Comparison of ENCODE assay signal across 10 cellular contexts in genomic region chr2:196293751-196294486, GRCh38.
DNase-seq lines count a peak whose midpoint lies in the region; TF ChIP-seq lines count a peak whose summit lies in the region.
"Had no signal": no experiment of that assay in that cellular context is flagged by ENCODE, and none has a peak within 500 bp of the region (broad histone marks: within the 10 kb centered on the region; RNA-seq: fewer than 3 reads in every experiment).

No MANE protein-coding gene starts in this region.

- H3K4me1 Mint-ChIP-seq in H9, result no peaks in the 10 kb centered on the region

- H3K4me3 ChIP-seq in SJSA1 (no peak overlapping the region), fibroblast of mammary gland (ENCODE audit: control insufficient read depth, low read depth, low read length) (no peak overlapping the region), skeletal muscle satellite cell (ENCODE audit: low read length) (peak overlapping the region; percentile 28)

- peak overlapping the region; percentile 60 for H3K4me2 ChIP-seq in skeletal muscle satellite cell (ENCODE audit: low read length)
- no peak overlapping the region for H3K4me2 ChIP-seq in H9 (ENCODE audit: insufficient read depth, insufficient read length, low read length)

- H3K27ac ChIP-seq in SJSA1 (peak overlapping the region; percentile 26; the same call in 1 of the 2 replicates), H9 (ENCODE audit: insufficient read length, low read depth, low read length) (no peak overlapping the region)

- H4K8ac ChIP-seq in H9 (replicated peaks; ENCODE audit: insufficient read length, low read depth, low read length), result no peak overlapping the region

- H3K79me1 ChIP-seq in H9 (ENCODE audit: insufficient read depth, low read depth, low read length, poor library complexity, severe bottlenecking), result no peaks in the 10 kb centered on the region

- H3T11ph ChIP-seq in H9 (ENCODE audit: low read length), result no peak overlapping the region

- no peaks in the 10 kb centered on the region for H3K27me3 Mint-ChIP-seq in H9 (ENCODE audit: low read depth)
- H3K27me3 Mint-ChIP-seq: activated CD8-positive, alpha-beta T cell treated with anti-CD3 and anti-CD28 coated beads for 36 hours had no signal

- H3K36me3 ChIP-seq in SJSA1, result no peaks in the 10 kb centered on the region
- no peaks in the 10 kb centered on the region for H3K36me3 ChIP-seq in skeletal muscle satellite cell (ENCODE audit: insufficient read depth, low read length)

- H3K79me2 ChIP-seq in H9 (ENCODE audit: insufficient read depth, low read length), result no peaks in the 10 kb centered on the region

- no peak overlapping the region for H2BK20ac ChIP-seq in H9 (ENCODE audit: low read depth, low read length, poor library complexity, severe bottlenecking)

- H2BK12ac ChIP-seq in H9 (ENCODE audit: insufficient read length, low read depth, low read length), result no peak overlapping the region

- H3K27ac Mint-ChIP-seq in H9, result no peak overlapping the region
- H3K27ac Mint-ChIP-seq: activated CD8-positive, alpha-beta T cell treated with anti-CD3 and anti-CD28 coated beads for 36 hours had no signal

- peak overlapping the region; percentile 62 for H3K9ac ChIP-seq in skeletal muscle satellite cell (ENCODE audit: low read depth, low read length)
- H3K9ac ChIP-seq in H9 (ENCODE audit: extremely low read depth, insufficient read length, low read length), result no peak overlapping the region

- no CpG with 5 or more reads among the region's 3 CpGs for WGBS in H9 (ENCODE audit: extremely low coverage, insufficient read length, low lambda C conversion rate)

- H3K9me3 Mint-ChIP-seq in H9, result no peaks in the 10 kb centered on the region
- H3K9me3 Mint-ChIP-seq: activated CD8-positive, alpha-beta T cell treated with anti-CD3 and anti-CD28 coated beads for 36 hours had no signal

- H3K23ac ChIP-seq in H9 (ENCODE audit: insufficient read length, low read depth, low read length), result no peak overlapping the region

- H3K9me3 ChIP-seq in SJSA1 (replicated peaks), result no peaks in the 10 kb centered on the region
- no peaks in the 10 kb centered on the region for H3K9me3 ChIP-seq in skeletal muscle satellite cell (replicated peaks; ENCODE audit: low read length)
- H3K9me3 ChIP-seq in H9 (ENCODE audit: control insufficient read depth, low read depth, low read length), result no peaks in the 10 kb centered on the region

- DNase-seq in HCEC 1CT, result peak; percentile 95
- DNase-seq in SJSA1 (ENCODE audit: low read depth in 1 of 2, low spot score in 2 of 2), result peak in 1 of 2 experiments; percentile 64
- peak; percentile 94 for DNase-seq in fibroblast of mammary gland (ENCODE audit: low read depth)
- no peak for DNase-seq in H9
- DNase-seq in activated CD4-positive, CD25-positive, alpha-beta regulatory T cell treated with anti-CD3 and anti-CD28 coated beads, Interleukin-2, amount 50 U/mL, for 72 hours, result no peak
- DNase-seq in stimulated activated CD4-positive, alpha-beta T cell treated with anti-CD3 and anti-CD28 coated beads, Interleukin-4, amount 100 ng/mL, for 24 hours, result no peak
- DNase-seq: activated CD8-positive, alpha-beta T cell treated with anti-CD3 and anti-CD28 coated beads for 36 hours; caudate nucleus; NCI-H1105 treated with DMSO at 0.1 percent for 48 hours had no signal

- no peak overlapping the region for H2BK120ac ChIP-seq in H9 (ENCODE audit: low read depth, low read length, poor library complexity, severe bottlenecking)

- TF ChIP-seq CTCF in fibroblast of mammary gland (conservative IDR thresholded peaks at IDR 0.05; ENCODE audit: control insufficient read depth, insufficient read depth, low read depth, low read length) (no peak), H9 (conservative IDR thresholded peaks at IDR 0.05) (no peak)

- H3K56ac ChIP-seq in H9 (ENCODE audit: insufficient read length, low read depth, low read length), result no peak overlapping the region

- peaks cover 38% of the 10 kb centered on the region for H3K4me1 ChIP-seq in SJSA1 (replicated peaks)
- H3K4me1 ChIP-seq in skeletal muscle satellite cell (ENCODE audit: control insufficient read depth, insufficient read depth, low read length), result peaks cover 37% of the 10 kb centered on the region
- no peaks in the 10 kb centered on the region for H3K4me1 ChIP-seq in H9 (ENCODE audit: insufficient read depth, low read length)

- H4K5ac ChIP-seq in H9 (ENCODE audit: insufficient read length, low read depth, low read length), result no peak overlapping the region

- H3K4ac ChIP-seq in H9 (ENCODE audit: low read depth, low read length), result no peak overlapping the region

- H4K20me1 ChIP-seq in H9 (ENCODE audit: control insufficient read depth, insufficient read depth, insufficient read length), result no peaks in the 10 kb centered on the region

- no peaks in the 10 kb centered on the region; a peak in 1 of 7 replicates for H3K36me3 Mint-ChIP-seq in H9 (ENCODE audit: insufficient read depth in 1 of 3, low read depth in 3 of 3)

- H3K27me3 ChIP-seq in SJSA1 (replicated peaks) (no peaks in the 10 kb centered on the region), skeletal muscle satellite cell (ENCODE audit: control insufficient read depth, insufficient read depth, low read length) (no peaks in the 10 kb centered on the region), H9 (ENCODE audit: insufficient read depth, low read length) (no peaks in the 10 kb centered on the region)

- H3K18ac ChIP-seq in H9 (ENCODE audit: insufficient read length, low read depth, low read length), result no peak overlapping the region

- H2AK5ac ChIP-seq in H9 (ENCODE audit: insufficient read length, low read length), result no peak overlapping the region

- no peak overlapping the region for H3K4me3 Mint-ChIP-seq in H9
- H3K4me3 Mint-ChIP-seq: activated CD8-positive, alpha-beta T cell treated with anti-CD3 and anti-CD28 coated beads for 36 hours had no signal

- no peak overlapping the region for H4K91ac ChIP-seq in H9 (ENCODE audit: insufficient read length, low read depth, low read length)

- no peak overlapping the region for H3K14ac ChIP-seq in H9 (ENCODE audit: insufficient read depth, low read length)

- no peak overlapping the region for H2AFZ ChIP-seq in H9 (ENCODE audit: low read length)

- no peak overlapping the region for H2BK5ac ChIP-seq in H9 (ENCODE audit: insufficient read length, low read length)

- no peak overlapping the region for H2BK15ac ChIP-seq in H9 (ENCODE audit: low read depth, low read length)

- no peaks in the 10 kb centered on the region for H3K23me2 ChIP-seq in H9 (ENCODE audit: insufficient read length, low read depth, low read length, poor library complexity, severe bottlenecking)

Comparison
In these comparisons a context has a peak if more than half of its experiments do, and no peak if none do; other contexts are left out.
1. DNase-seq: peak in HCEC 1CT (single experiment) and fibroblast of mammary gland (single experiment); none in H9 (single experiment), activated CD4-positive, CD25-positive, alpha-beta regulatory T cell treated with anti-CD3 and anti-CD28 coated beads, Interleukin-2, amount 50 U/mL, for 72 hours (single experiment) and stimulated activated CD4-positive, alpha-beta T cell treated with anti-CD3 and anti-CD28 coated beads, Interleukin-4, amount 100 ng/mL, for 24 hours (single experiment).